Comparison of ENCODE assay signal across 13 cellular contexts in the genomic region with DNA sequence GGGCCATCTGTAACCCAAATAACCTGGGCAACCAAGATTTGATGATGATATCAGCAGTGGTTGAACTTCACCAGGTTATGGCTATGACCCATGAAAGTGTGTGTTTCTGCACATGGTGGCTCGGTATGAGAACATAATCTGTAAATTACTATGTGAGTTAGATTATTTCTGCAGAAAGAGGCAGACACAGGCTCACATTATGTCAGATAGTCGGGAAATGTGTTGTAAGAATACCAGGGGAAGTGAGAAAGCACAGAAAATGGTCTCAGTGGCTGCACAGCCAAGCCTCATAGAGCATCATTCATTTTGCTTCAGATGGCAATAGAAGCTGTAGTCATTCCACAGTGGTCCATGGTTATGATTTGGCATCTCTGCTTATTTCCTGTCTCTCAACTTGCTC.
DNase-seq lines count a peak whose midpoint lies in the region; ATAC-seq, FAIRE-seq and TF ChIP-seq lines count a peak whose summit lies in the region.
"Had no signal": no experiment of that assay in that cellular context is flagged by ENCODE, and none has a peak within 500 bp of the region (broad histone marks: within the 10 kb centered on the region; RNA-seq: fewer than 3 reads in every experiment).

No MANE protein-coding gene starts in this region.

- no peaks in the 10 kb centered on the region for H3K27me3 ChIP-seq in GM12878 (replicated peaks in 1 of 2; ENCODE audit: control insufficient read depth in 2 of 2, insufficient read depth in 2 of 2, low read length in 1 of 2)

- H3K36me3 ChIP-seq in GM12878 (ENCODE audit: control insufficient read depth in 2 of 2, insufficient read depth in 2 of 2, low read length in 1 of 2) = no peaks in the 10 kb centered on the region

- POLR2A ChIA-PET in GM12878 (lab: Charles Lee) = no interaction called here

- no peak overlapping the region for H3K4me3 ChIP-seq in GM12878
- H3K4me3 ChIP-seq in lower leg skin (ENCODE audit: low read depth, poor library complexity, severe bottlenecking) = no peak overlapping the region
- H3K4me3 ChIP-seq: GM23248 had no signal

- no TSS peak for BruUV-seq in GM12878 (replicated peaks; lab: Mats Ljungman, UMichigan)

- H3K27ac ChIP-seq in GM12878 (ENCODE audit: control insufficient read depth, insufficient read depth) = no peak overlapping the region
- H3K27ac ChIP-seq: GM23248 had no signal

- H2AFZ ChIP-seq in GM12878 (ENCODE audit: control insufficient read depth, low read depth, low read length) = no peak overlapping the region
- H2AFZ ChIP-seq: GM23248 had no signal

- TF ChIP-seq POLR2A in GM12878 (IDR thresholded peaks at IDR 0.05; ENCODE audit: low read depth, low read length) (no peak), lower leg skin (IDR thresholded peaks at IDR 0.05) (no peak)

- TF ChIP-seq CTCF in GM12878 (IDR thresholded peaks at IDR 0.05 in 2 of 3, conservative IDR thresholded peaks at IDR 0.05 in 1 of 3; ENCODE audit: control insufficient read depth in 2 of 3, extremely low read depth in 1 of 3, insufficient read depth in 1 of 3, low read depth in 3 of 3, low read length in 3 of 3) (no peak), lower leg skin (IDR thresholded peaks at IDR 0.05) (no peak)

- intact Hi-C loops in GM12878 (cut with micrococcal nuclease; ENCODE audit: unreplicated experiment) (no loop called here), lower leg skin (cut with DNase I; ENCODE audit: low total_unique reads) (no loop called here)

- H3K4me1 ChIP-seq in GM12878 (ENCODE audit: control insufficient read depth, insufficient read depth, low read length) = no peaks in the 10 kb centered on the region

- no peak for TF ChIP-seq RAD21 in GM12878 (IDR thresholded peaks at IDR 0.05; ENCODE audit: insufficient read depth, low read depth, low read length)

- no peak overlapping the region for H3K4me2 ChIP-seq in GM12878 (ENCODE audit: control insufficient read depth, insufficient read depth)

- DNase-seq in GM12878 (ENCODE audit: low read depth, low spot score) (peak; percentile 30), lower leg skin (ENCODE audit: low spot score in 2 of 2) (no peak), foreskin melanocyte (no peak)
- DNase-seq in stimulated activated CD4-positive, alpha-beta T cell treated with anti-CD3 and anti-CD28 coated beads, Interleukin-2, amount 100 ng/mL, for 48 hours = no peak
- no peak for DNase-seq in activated naive CD4-positive, alpha-beta T cell (lab: John Stamatoyannopoulos, UW)
- DNase-seq: activated effector memory CD4-positive, alpha-beta T cell treated with anti-CD3 and anti-CD28 coated beads, Interleukin-2, amount 50 U/mL, for 16 hours; DMS53; GM23248; NCI-H1694 treated with DMSO at 0.1 percent for 48 hours; NCI-H748 treated with DMSO at 0.1 percent for 48 hours had no signal

- RAD21 ChIA-PET in GM12878 (lab: Charles Lee; ENCODE audit: unreplicated experiment) = no interaction called here

- H4K20me1 ChIP-seq in GM12878 (ENCODE audit: control insufficient read depth, insufficient read depth) = no peaks in the 10 kb centered on the region

- no peaks in the 10 kb centered on the region for H3K79me2 ChIP-seq in GM12878 (ENCODE audit: control insufficient read depth, insufficient read depth, low read length)

- no peak for FAIRE-seq in GM12878 (lab: Jason Lieb, UNC)

- no peak for TF ChIP-seq EP300 in GM12878 (IDR thresholded peaks at IDR 0.05; ENCODE audit: borderline replicate concordance in 1 of 2, control insufficient read depth in 1 of 2, low read depth in 2 of 2, low read length in 2 of 2)

- H3K9me3 ChIP-seq in GM12878 (replicated peaks; ENCODE audit: control insufficient read depth, insufficient read depth, low read length) = no peaks in the 10 kb centered on the region; the same call in 2 of the 3 replicates

- peak; percentile 80 for ATAC-seq in GM18502 (IDR thresholded peaks at IDR 0.05; ENCODE audit: poor library complexity, unreplicated experiment)
- ATAC-seq in GM21367 (IDR thresholded peaks at IDR 0.05; ENCODE audit: unreplicated experiment) = peak; percentile 65
- ATAC-seq in HG03103 (IDR thresholded peaks at IDR 0.05; ENCODE audit: low read depth, unreplicated experiment) = peak; percentile 62
- peak; percentile 77 for ATAC-seq in GM12878

- CTCF ChIA-PET in GM12878 (lab: Yijun Ruan, JAX) = no interaction called here

- SMC1A ChIA-PET in GM12878 (lab: Charles Lee; ENCODE audit: uncharacterized antibody, unreplicated experiment) = no interaction called here

- no peak overlapping the region for H3K9ac ChIP-seq in GM12878 (ENCODE audit: control insufficient read depth, insufficient read depth, low read length)
- H3K9ac ChIP-seq: GM23248 had no signal

- WGBS in GM12878 (ENCODE audit: insufficient coverage, insufficient replicate concordance, low lambda C conversion rate, missing lambda C conversion rate) = 0% methylated on average over 2 of the region's 2 CpGs
- WGBS in lower leg skin, 2 donors = 91 to 92% methylated on average over 2 of the region's 2 CpGs

- in situ Hi-C loops in GM12878 (cut with MboI) = no loop called here

TF ChIP-seq in GM12878, 131 proteins besides CTCF, POLR2A, EP300 and RAD21 (continues in another document):
- TF ChIP-seq BMI1 (IDR thresholded peaks at IDR 0.05; ENCODE audit: borderline replicate concordance) (no peak), SPI1 (IDR thresholded peaks at IDR 0.05; ENCODE audit: borderline replicate concordance, insufficient read depth, low read depth, low read length) (peak; percentile 77), EED (IDR thresholded peaks at IDR 0.05; ENCODE audit: low read depth) (0 out of 2 replicates have a peak, but pooled peaks have one; percentile 33), EZH2 (IDR thresholded peaks at IDR 0.05; ENCODE audit: borderline replicate concordance, control insufficient read depth, low read depth, low read length) (no peak), TCF3 (IDR thresholded peaks at IDR 0.05; ENCODE audit: borderline replicate concordance, insufficient read depth, low read depth, low read length) (no peak), RUNX3 (IDR thresholded peaks at IDR 0.05; ENCODE audit: low read length) (peak; percentile 13; the same call in 1 of the 2 replicates), POLR2AphosphoS5 (IDR thresholded peaks at IDR 0.05; ENCODE audit: low read length) (no peak), ZNF622 (IDR thresholded peaks at IDR 0.05) (no peak), CREB1 (IDR thresholded peaks at IDR 0.05; ENCODE audit: low read depth) (0 out of 2 replicates have a peak, but pooled peaks have one; percentile 33), PAX5 (IDR thresholded peaks at IDR 0.05; ENCODE audit: borderline replicate concordance, low read depth, low read length) (peak; percentile 59; the same call in 1 of the 2 replicates), FOS (IDR thresholded peaks at IDR 0.05; ENCODE audit: borderline replicate concordance, extremely low read depth, insufficient read length) (no peak), BACH1 (IDR thresholded peaks at IDR 0.05; ENCODE audit: borderline replicate concordance) (no peak), GABPA (IDR thresholded peaks at IDR 0.05; ENCODE audit: low read depth) (0 out of 2 replicates have a peak, but pooled peaks have one; percentile 14), CHD4 (IDR thresholded peaks at IDR 0.05) (no peak), RB1 (IDR thresholded peaks at IDR 0.05; ENCODE audit: borderline replicate concordance) (no peak)
- TF ChIP-seq, protein P1, sequence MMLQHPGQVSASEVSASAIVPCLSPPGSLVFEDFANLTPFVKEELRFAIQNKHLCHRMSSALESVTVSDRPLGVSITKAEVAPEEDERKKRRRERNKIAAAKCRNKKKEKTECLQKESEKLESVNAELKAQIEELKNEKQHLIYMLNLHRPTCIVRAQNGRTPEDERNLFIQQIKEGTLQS (IDR thresholded peaks at IDR 0.05; ENCODE audit: borderline replicate concordance, extremely low read depth, low read depth, low read length) = no peak
- TF ChIP-seq, protein P2, sequence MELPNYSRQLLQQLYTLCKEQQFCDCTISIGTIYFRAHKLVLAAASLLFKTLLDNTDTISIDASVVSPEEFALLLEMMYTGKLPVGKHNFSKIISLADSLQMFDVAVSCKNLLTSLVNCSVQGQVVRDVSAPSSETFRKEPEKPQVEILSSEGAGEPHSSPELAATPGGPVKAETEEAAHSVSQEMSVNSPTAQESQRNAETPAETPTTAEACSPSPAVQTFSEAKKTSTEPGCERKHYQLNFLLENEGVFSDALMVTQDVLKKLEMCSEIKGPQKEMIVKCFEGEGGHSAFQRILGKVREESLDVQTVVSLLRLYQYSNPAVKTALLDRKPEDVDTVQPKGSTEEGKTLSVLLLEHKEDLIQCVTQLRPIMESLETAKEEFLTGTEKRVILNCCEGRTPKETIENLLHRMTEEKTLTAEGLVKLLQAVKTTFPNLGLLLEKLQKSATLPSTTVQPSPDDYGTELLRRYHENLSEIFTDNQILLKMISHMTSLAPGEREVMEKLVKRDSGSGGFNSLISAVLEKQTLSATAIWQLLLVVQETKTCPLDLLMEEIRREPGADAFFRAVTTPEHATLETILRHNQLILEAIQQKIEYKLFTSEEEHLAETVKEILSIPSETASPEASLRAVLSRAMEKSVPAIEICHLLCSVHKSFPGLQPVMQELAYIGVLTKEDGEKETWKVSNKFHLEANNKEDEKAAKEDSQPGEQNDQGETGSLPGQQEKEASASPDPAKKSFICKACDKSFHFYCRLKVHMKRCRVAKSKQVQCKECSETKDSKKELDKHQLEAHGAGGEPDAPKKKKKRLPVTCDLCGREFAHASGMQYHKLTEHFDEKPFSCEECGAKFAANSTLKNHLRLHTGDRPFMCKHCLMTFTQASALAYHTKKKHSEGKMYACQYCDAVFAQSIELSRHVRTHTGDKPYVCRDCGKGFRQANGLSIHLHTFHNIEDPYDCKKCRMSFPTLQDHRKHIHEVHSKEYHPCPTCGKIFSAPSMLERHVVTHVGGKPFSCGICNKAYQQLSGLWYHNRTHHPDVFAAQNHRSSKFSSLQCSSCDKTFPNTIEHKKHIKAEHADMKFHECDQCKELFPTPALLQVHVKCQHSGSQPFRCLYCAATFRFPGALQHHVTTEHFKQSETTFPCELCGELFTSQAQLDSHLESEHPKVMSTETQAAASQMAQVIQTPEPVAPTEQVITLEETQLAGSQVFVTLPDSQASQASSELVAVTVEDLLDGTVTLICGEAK (IDR thresholded peaks at IDR 0.05; ENCODE audit: borderline replicate concordance) = no peak
- TF ChIP-seq, protein P3, sequence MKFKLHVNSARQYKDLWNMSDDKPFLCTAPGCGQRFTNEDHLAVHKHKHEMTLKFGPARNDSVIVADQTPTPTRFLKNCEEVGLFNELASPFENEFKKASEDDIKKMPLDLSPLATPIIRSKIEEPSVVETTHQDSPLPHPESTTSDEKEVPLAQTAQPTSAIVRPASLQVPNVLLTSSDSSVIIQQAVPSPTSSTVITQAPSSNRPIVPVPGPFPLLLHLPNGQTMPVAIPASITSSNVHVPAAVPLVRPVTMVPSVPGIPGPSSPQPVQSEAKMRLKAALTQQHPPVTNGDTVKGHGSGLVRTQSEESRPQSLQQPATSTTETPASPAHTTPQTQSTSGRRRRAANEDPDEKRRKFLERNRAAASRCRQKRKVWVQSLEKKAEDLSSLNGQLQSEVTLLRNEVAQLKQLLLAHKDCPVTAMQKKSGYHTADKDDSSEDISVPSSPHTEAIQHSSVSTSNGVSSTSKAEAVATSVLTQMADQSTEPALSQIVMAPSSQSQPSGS (IDR thresholded peaks at IDR 0.05; ENCODE audit: low read length) = no peak
